ENCODE assay signal across 15 cellular contexts in genomic region chr18:63249781-63250180, GRCh38.
A peak's percentile ranks its signal among the peaks of the same experiment; 100 is the strongest.
DNase-seq lines count a peak whose midpoint lies in the region; ATAC-seq and TF ChIP-seq lines count a peak whose summit lies in the region.
"Had no signal": no experiment of that assay in that cellular context is flagged by ENCODE, and none has a peak within 500 bp of the region (broad histone marks: within the 10 kb centered on the region; RNA-seq: fewer than 3 reads in every experiment).

No MANE protein-coding gene starts in this region.

- no peaks in the 10 kb centered on the region for H4K20me1 ChIP-seq in hepatocyte (ENCODE audit: insufficient read depth, poor library complexity, severe bottlenecking)

- H3K27ac ChIP-seq in thymus (ENCODE audit: low read depth) (peak overlapping the region; percentile 36), thyroid gland (no peak overlapping the region), hepatocyte (no peak overlapping the region)
- H3K27ac ChIP-seq: suprapubic skin had no signal

- TF ChIP-seq POLR2A in thyroid gland (IDR thresholded peaks at IDR 0.05), result no peak

- no peaks in the 10 kb centered on the region for H3K27me3 Mint-ChIP-seq in activated T-cell treated with anti-CD3 and anti-CD28 coated beads, Interleukin-2, amount 50 U/mL, for 72 hours (ENCODE audit: low read depth)
- H3K27me3 Mint-ChIP-seq in activated CD4-positive, alpha-beta memory T cell treated with anti-CD3 and anti-CD28 coated beads for 36 hours, result no peaks in the 10 kb centered on the region

- H3K9me3 ChIP-seq in thymus (ENCODE audit: control insufficient read depth), result no peaks in the 10 kb centered on the region
- H3K9me3 ChIP-seq in thyroid gland, result no peaks in the 10 kb centered on the region
- H3K9me3 ChIP-seq in hepatocyte (ENCODE audit: low read depth), result no peaks in the 10 kb centered on the region
- H3K9me3 ChIP-seq: suprapubic skin had no signal

- intact Hi-C loops in activated CD4-positive, alpha-beta memory T cell treated with anti-CD3 and anti-CD28 coated beads for 36 hours (cut with micrococcal nuclease), result no loop called here
- intact Hi-C loops in thyroid gland (cut with DNase I), result no loop called here

- peak; percentile 54 to 61 for ATAC-seq in activated T-cell treated with anti-CD3 and anti-CD28 coated beads, Interleukin-2, amount 50 U/mL, for 72 hours (replicated peaks in 1 of 2)
- ATAC-seq in left lobe of liver, result peak; percentile 47
- no peak for ATAC-seq in HG03565 (IDR thresholded peaks at IDR 0.05; ENCODE audit: unreplicated experiment)

- peak overlapping the region; percentile 2 for H3K27ac Mint-ChIP-seq in activated T-cell treated with anti-CD3 and anti-CD28 coated beads, Interleukin-2, amount 50 U/mL, for 72 hours
- H3K27ac Mint-ChIP-seq in activated CD4-positive, alpha-beta memory T cell treated with anti-CD3 and anti-CD28 coated beads for 36 hours, result peak overlapping the region; percentile 29

- 14% methylated on average over 7 of the region's 7 CpGs for WGBS in thymus
- 65 to 71% methylated on average over 7 of the region's 7 CpGs for WGBS in thyroid gland, 2 donors
- WGBS in hepatocyte (ENCODE audit: low lambda C conversion rate, missing lambda C conversion rate), result 83% methylated on average over 7 of the region's 7 CpGs

- H3K79me2 ChIP-seq in hepatocyte, result no peaks in the 10 kb centered on the region

- no peak for DNase-seq in activated T-cell treated with anti-CD3 and anti-CD28 coated beads, Interleukin-2, amount 50 U/mL, for 72 hours
- DNase-seq in activated T-cell treated with anti-CD3 and anti-CD28 coated beads for 4 hours (no peak), left lobe of liver (ENCODE audit: low spot score) (no peak), thyroid gland (no peak), hepatocyte (ENCODE audit: low spot score) (no peak)
- DNase-seq in activated CD4-positive, alpha-beta memory T cell treated with anti-CD3 and anti-CD28 coated beads for 36 hours, result no peak
- DNase-seq: foreskin fibroblast; kidney; NCI-H1092 treated with DMSO at 0.1 percent for 48 hours; NK-92 treated with Interleukin-12 subunit alpha and Interleukin-12 subunit beta, amount 100 ng/mL, for 24 hours; stimulated activated CD4-positive, alpha-beta T cell treated with anti-CD3 and anti-CD28 coated beads, Interleukin-4, amount 100 ng/mL, for 24 hours; T-helper 9 cell had no signal

- peaks cover 25 to 43% of the 10 kb centered on the region in 2 donors for H3K36me3 Mint-ChIP-seq in activated T-cell treated with anti-CD3 and anti-CD28 coated beads, Interleukin-2, amount 50 U/mL, for 72 hours (ENCODE audit: insufficient read depth in 2 of 2)
- H3K36me3 Mint-ChIP-seq in activated CD4-positive, alpha-beta memory T cell treated with anti-CD3 and anti-CD28 coated beads for 36 hours, result peaks cover 52% of the 10 kb centered on the region

- H3K4me3 Mint-ChIP-seq in activated T-cell treated with anti-CD3 and anti-CD28 coated beads, Interleukin-2, amount 50 U/mL, for 72 hours, result peak overlapping the region; percentile 12 to 45
- no peak overlapping the region for H3K4me3 Mint-ChIP-seq in activated CD4-positive, alpha-beta memory T cell treated with anti-CD3 and anti-CD28 coated beads for 36 hours

- H2AFZ ChIP-seq in hepatocyte, result no peak overlapping the region

- no peak for TF ChIP-seq CTCF in thyroid gland (IDR thresholded peaks at IDR 0.05)
- TF ChIP-seq CTCF in hepatocyte (IDR thresholded peaks at IDR 0.05; ENCODE audit: poor library complexity), result no peak

- H3K4me1 ChIP-seq in thymus (ENCODE audit: control insufficient read depth, insufficient read depth, low read length), result no peaks in the 10 kb centered on the region
- H3K4me1 ChIP-seq in thyroid gland, result peaks cover 0 to 5% of the 10 kb centered on the region in 2 donors
- H3K4me1 ChIP-seq in hepatocyte (ENCODE audit: insufficient read depth), result no peaks in the 10 kb centered on the region

- no peak overlapping the region for H3K4me3 ChIP-seq in thymus (ENCODE audit: low read length)
- no peak overlapping the region for H3K4me3 ChIP-seq in thyroid gland (replicated peaks in 1 of 3)
- H3K4me3 ChIP-seq in hepatocyte, result no peak overlapping the region
- H3K4me3 ChIP-seq: suprapubic skin had no signal

- H3K27me3 ChIP-seq in thymus (ENCODE audit: control insufficient read depth, insufficient read depth) (no peaks in the 10 kb centered on the region), thyroid gland (no peaks in the 10 kb centered on the region), hepatocyte (no peaks in the 10 kb centered on the region)
- H3K27me3 ChIP-seq: suprapubic skin had no signal

- peaks cover 73% of the 10 kb centered on the region for H3K4me1 Mint-ChIP-seq in activated T-cell treated with anti-CD3 and anti-CD28 coated beads, Interleukin-2, amount 50 U/mL, for 72 hours (ENCODE audit: low read depth)
- H3K4me1 Mint-ChIP-seq in activated CD4-positive, alpha-beta memory T cell treated with anti-CD3 and anti-CD28 coated beads for 36 hours (ENCODE audit: low read depth), result peaks cover 48% of the 10 kb centered on the region

- POLR2A ChIA-PET in activated CD4-positive, alpha-beta memory T cell treated with anti-CD3 and anti-CD28 coated beads for 36 hours (lab: Charles Lee), result no interaction called here

- H3K9me3 Mint-ChIP-seq in activated T-cell treated with anti-CD3 and anti-CD28 coated beads, Interleukin-2, amount 50 U/mL, for 72 hours, result peaks cover 3 to 5% of the 10 kb centered on the region in 2 donors
- no peaks in the 10 kb centered on the region for H3K9me3 Mint-ChIP-seq in activated CD4-positive, alpha-beta memory T cell treated with anti-CD3 and anti-CD28 coated beads for 36 hours

- no peak overlapping the region for H3K4me2 ChIP-seq in hepatocyte

- H3K36me3 ChIP-seq in thymus (ENCODE audit: control insufficient read depth, insufficient read depth) (no peaks in the 10 kb centered on the region), thyroid gland (no peaks in the 10 kb centered on the region), hepatocyte (replicated peaks; ENCODE audit: insufficient read depth, low read depth) (no peaks in the 10 kb centered on the region)
- H3K36me3 ChIP-seq: suprapubic skin had no signal

- no peaks in the 10 kb centered on the region for H3K9me2 ChIP-seq in hepatocyte (replicated peaks; ENCODE audit: insufficient read depth)

- CTCF ChIA-PET in activated CD4-positive, alpha-beta memory T cell treated with anti-CD3 and anti-CD28 coated beads for 36 hours (lab: Charles Lee), result no interaction called here
